In genomic region chr2:199449455-199449854, GRCh38 we compare ENCODE assay signal across 16 cellular contexts. TPM values are rescaled to one million over a fixed set of nuclear protein-coding genes. Genes with fewer than 3 reads are reported as not detected.
DNase-seq lines count a peak whose midpoint lies in the region; ATAC-seq and TF ChIP-seq lines count a peak whose summit lies in the region.
"Had no signal": no experiment of that assay in that cellular context is flagged by ENCODE, and none has a peak within 500 bp of the region (broad histone marks: within the 10 kb centered on the region; RNA-seq: fewer than 3 reads in every experiment).

No MANE protein-coding gene starts in this region.

- H3K9me3 ChIP-seq in HEK293 (ENCODE audit: control insufficient read depth, insufficient read depth, low read depth, low read length) (no peaks in the 10 kb centered on the region), Panc1 (ENCODE audit: control insufficient read depth, insufficient read depth, low read depth, low read length) (no peaks in the 10 kb centered on the region), osteoblast (ENCODE audit: low read depth, low read length) (no peaks in the 10 kb centered on the region)
- H3K9me3 ChIP-seq: BLaER1 treated with 17β-estradiol and CSF1 and Interleukin-3, amounts not matched to agents 10 nM and 100 nM had no signal

- H3K36me3 Mint-ChIP-seq in activated T-cell treated with anti-CD3 and anti-CD28 coated beads, Interleukin-2, amount 50 U/mL, for 4 hours (ENCODE audit: insufficient read depth), result no peaks in the 10 kb centered on the region
- H3K36me3 Mint-ChIP-seq: CD8-positive, alpha-beta T cell had no signal

- H4K20me1 ChIP-seq in osteoblast (ENCODE audit: insufficient read depth, low read length), result no peaks in the 10 kb centered on the region

- H3K4me3 ChIP-seq in HEK293 (ENCODE audit: low read depth, low read length) (no peak overlapping the region), Panc1 (ENCODE audit: low read depth in 2 of 2, low read length in 2 of 2) (no peak overlapping the region), osteoblast (ENCODE audit: insufficient read depth, low read length) (peak overlapping the region; percentile 16)
- H3K4me3 ChIP-seq: BLaER1 treated with 17β-estradiol and CSF1 and Interleukin-3, amounts not matched to agents 10 nM and 100 nM; GM23338 had no signal

- H3K27ac ChIP-seq in HEK293 (ENCODE audit: extremely low read depth, low read depth, low read length) (no peak overlapping the region), Panc1 (ENCODE audit: low read length) (peak overlapping the region; percentile 21), osteoblast (ENCODE audit: low read depth, low read length) (peak overlapping the region; percentile 76)
- H3K27ac ChIP-seq: BLaER1 treated with 17β-estradiol and CSF1 and Interleukin-3, amounts not matched to agents 10 nM and 100 nM had no signal

- no peaks in the 10 kb centered on the region for H3K9me3 Mint-ChIP-seq in activated T-cell treated with anti-CD3 and anti-CD28 coated beads, Interleukin-2, amount 50 U/mL, for 4 hours
- H3K9me3 Mint-ChIP-seq: CD8-positive, alpha-beta T cell; GM23338; HFFc6; IgD-negative memory B cell had no signal

- H3K4me1 ChIP-seq in HEK293 (ENCODE audit: control insufficient read depth, insufficient read depth, low read length) (peaks cover 28% of the 10 kb centered on the region), Panc1 (ENCODE audit: control insufficient read depth, insufficient read depth, low read length) (peaks cover 60% of the 10 kb centered on the region), osteoblast (ENCODE audit: insufficient read depth, low read length) (peaks cover 85% of the 10 kb centered on the region)
- H3K4me1 ChIP-seq: BLaER1 treated with 17β-estradiol and CSF1 and Interleukin-3, amounts not matched to agents 10 nM and 100 nM had no signal

- peak; percentile 41 for DNase-seq in EH (ENCODE audit: low read depth)
- no peak for DNase-seq in Panc1 (ENCODE audit: low read depth, low spot score)
- no peak for DNase-seq in osteoblast (ENCODE audit: insufficient read length, low spot score, missing footprints)
- no peak for DNase-seq in cortex of kidney (lab: John Stamatoyannopoulos, UW)
- DNase-seq in activated T-cell treated with anti-CD3 and anti-CD28 coated beads, Interleukin-2, amount 50 U/mL, for 4 hours, result no peak
- DNase-seq: Calu3; CD8-positive, alpha-beta T cell; DND-41; GF-D8; HCEC 1CT; HFFc6 had no signal

- CTCF ChIA-PET in HEK293 (lab: Yijun Ruan, JAX), result interaction anchor here (0.7 kb wide), 1 partner anchor 68 kb away, joined by 4 read pairs; no protein-coding TSS in a partner anchor
- CTCF ChIA-PET in Panc1 (lab: Charles Lee), result no interaction called here

- no peaks in the 10 kb centered on the region for H3K27me3 ChIP-seq in Panc1 (ENCODE audit: control insufficient read depth, insufficient read depth, low read length)
- H3K27me3 ChIP-seq in osteoblast (ENCODE audit: insufficient read depth, low read length), result no peaks in the 10 kb centered on the region

- BruUV-seq in Panc1 (replicated peaks; lab: Mats Ljungman, UMichigan), result no TSS peak

- H3K36me3 ChIP-seq in HEK293 (ENCODE audit: control insufficient read depth in 2 of 2, insufficient read depth in 1 of 2, low read length in 2 of 2) (no peaks in the 10 kb centered on the region; a peak in 1 of 3 replicates), Panc1 (ENCODE audit: control insufficient read depth, insufficient read depth, low read length) (peaks cover 35% of the 10 kb centered on the region), osteoblast (ENCODE audit: insufficient read depth, low read length) (peaks cover 4% of the 10 kb centered on the region)
- H3K36me3 ChIP-seq: BLaER1 treated with 17β-estradiol and CSF1 and Interleukin-3, amounts not matched to agents 10 nM and 100 nM had no signal

- no peak for ATAC-seq in Panc1
- no peak for ATAC-seq in activated T-cell treated with anti-CD3 and anti-CD28 coated beads, Interleukin-2, amount 50 U/mL, for 4 hours
- ATAC-seq: CD8-positive, alpha-beta T cell; GM23338 had no signal

- peaks cover 50% of the 10 kb centered on the region for H3K27me3 Mint-ChIP-seq in activated T-cell treated with anti-CD3 and anti-CD28 coated beads, Interleukin-2, amount 50 U/mL, for 4 hours (ENCODE audit: low read depth)

- peaks cover 100% of the 10 kb centered on the region for H3K79me2 ChIP-seq in osteoblast (ENCODE audit: insufficient read depth, low read length)

- peak overlapping the region; percentile 97 for H3K4me2 ChIP-seq in osteoblast (ENCODE audit: insufficient read depth, low read length)
- H3K4me2 ChIP-seq: BLaER1 treated with 17β-estradiol and CSF1 and Interleukin-3, amounts not matched to agents 10 nM and 100 nM; GM23338 had no signal

- H2AFZ ChIP-seq in osteoblast (ENCODE audit: low read length), result no peak overlapping the region
- H2AFZ ChIP-seq: GM23338 had no signal

- H3K4me3 Mint-ChIP-seq in activated T-cell treated with anti-CD3 and anti-CD28 coated beads, Interleukin-2, amount 50 U/mL, for 4 hours, result no peak overlapping the region
- H3K4me3 Mint-ChIP-seq: B cell; CD8-positive, alpha-beta T cell; GM23338; HFFc6; IgD-negative memory B cell had no signal

- H3K4me1 Mint-ChIP-seq in activated T-cell treated with anti-CD3 and anti-CD28 coated beads, Interleukin-2, amount 50 U/mL, for 4 hours (ENCODE audit: low read depth), result no peaks in the 10 kb centered on the region
- H3K4me1 Mint-ChIP-seq: B cell, IgD-negative memory B cell had no signal

- POLR2A ChIA-PET in HEK293 (lab: Yijun Ruan, JAX), result no interaction called here
- POLR2A ChIA-PET in Panc1 (lab: Charles Lee), result no interaction called here

- intact Hi-C loops in Panc1 (cut with micrococcal nuclease; ENCODE audit: unreplicated experiment), result no loop called here

- in situ Hi-C loops in Panc1 (cut with HindIII; ENCODE audit: low pct_unique_long_range_greater_than_20kb, low sequenced_read_pairs), result no loop called here

- TF ChIP-seq CTCF in HEK293 (tag by site-specific recombination; IDR thresholded peaks at IDR 0.05) (no peak), Panc1 (IDR thresholded peaks at IDR 0.05) (no peak), osteoblast (IDR thresholded peaks at IDR 0.05; ENCODE audit: extremely low read depth, low read depth, low read length) (no peak)

TF ChIP-seq in HEK293, 187 proteins besides CTCF, POLR2A, EP300 and RAD21:
- TF ChIP-seq RBAK (tag by site-specific recombination; IDR thresholded peaks at IDR 0.05), result no peak
- peak; percentile 63 for TF ChIP-seq PRDM6 (tag by site-specific recombination; IDR thresholded peaks at IDR 0.05)

RNA-seq across cellular contexts. Expression of gene SATB2, which starts 8.3 kb away (rescaled TPM):
- total RNA-seq in Panc1 (2021; ENCODE audit: unreplicated experiment), result 43.2 TPM
- 17.9 TPM for polyA plus RNA-seq in Panc1 (2012; ENCODE audit: insufficient read length)
- 53.2 and 54.5 TPM in 2 replicates for total RNA-seq in osteoblast
- under 1 TPM; 0.14 to 0.30 (median 0.18) TPM for total RNA-seq in activated T-cell treated with anti-CD3 and anti-CD28 coated beads, Interleukin-2, amount 50 U/mL, for 4 hours
- total RNA-seq: CD8-positive, alpha-beta T cell had no signal
- polyA plus RNA-seq: IgD-negative memory B cell had no signal

Comparison
In these comparisons a context has a peak if more than half of its experiments do, and no peak if none do; other contexts are left out.
1. RNA of gene SATB2, which starts 8.3 kb away (total RNA-seq): 53.2 to 54.5 TPM in osteoblast and 43.2 TPM in Panc1 (single experiment); 0.14 to 0.30 TPM in activated T-cell treated with anti-CD3 and anti-CD28 coated beads, Interleukin-2, amount 50 U/mL, for 4 hours; every median in the first group is over 10 times any median in the second.